8 cellular contexts compared by ENCODE assay signal in genomic region chr1:152440635-152441471, GRCh38. TPM values are rescaled to one million over a fixed set of nuclear protein-coding genes. Genes with fewer than 3 reads are reported as not detected.
DNase-seq lines count a peak whose midpoint lies in the region; TF ChIP-seq lines count a peak whose summit lies in the region.

No MANE protein-coding gene starts in this region.

- H2AFZ ChIP-seq in Loucy (ENCODE audit: low read length): peak overlapping the region; percentile 94

- H4K20me1 ChIP-seq in Loucy (ENCODE audit: insufficient read depth, low read length, poor library complexity, severe bottlenecking): no peaks in the 10 kb centered on the region

- no peaks in the 10 kb centered on the region for H3K36me3 ChIP-seq in H7 (replicated peaks; ENCODE audit: control insufficient read depth, insufficient read depth, low read length)
- H3K36me3 ChIP-seq in Loucy (ENCODE audit: insufficient read depth, low read length): no peaks in the 10 kb centered on the region
- H3K36me3 ChIP-seq in left ventricle myocardium inferior: no peaks in the 10 kb centered on the region

- H3K79me2 ChIP-seq in Loucy (ENCODE audit: insufficient read depth, low read length): no peaks in the 10 kb centered on the region

- H3K27ac ChIP-seq in left ventricle myocardium inferior (replicated peaks): no peak overlapping the region

- H3F3A ChIP-seq in Loucy (ENCODE audit: low read depth): no peaks in the 10 kb centered on the region

- H3K9me2 ChIP-seq in Loucy (replicated peaks; ENCODE audit: low read depth, low read length): no peaks in the 10 kb centered on the region

- no peaks in the 10 kb centered on the region for H3K36me3 Mint-ChIP-seq in activated naive CD8-positive, alpha-beta T cell treated with anti-CD3 and anti-CD28 coated beads for 36 hours

- no peak overlapping the region for H3K9ac ChIP-seq in Loucy (ENCODE audit: low read depth, low read length, poor library complexity, severe bottlenecking)

- TF ChIP-seq CTCF in Loucy (conservative IDR thresholded peaks at IDR 0.05; ENCODE audit: low read length): peak; percentile 87
- peak; percentile 87 for TF ChIP-seq CTCF in left ventricle myocardium inferior (IDR thresholded peaks at IDR 0.05; ENCODE audit: borderline replicate concordance)

- peaks cover 20% of the 10 kb centered on the region for H3K27me3 Mint-ChIP-seq in activated naive CD8-positive, alpha-beta T cell treated with anti-CD3 and anti-CD28 coated beads for 36 hours

- no peaks in the 10 kb centered on the region for H3K9me3 Mint-ChIP-seq in activated naive CD8-positive, alpha-beta T cell treated with anti-CD3 and anti-CD28 coated beads for 36 hours

- H3K9me3 ChIP-seq in Loucy (ENCODE audit: insufficient read depth, low read depth, low read length): no peaks in the 10 kb centered on the region
- no peaks in the 10 kb centered on the region for H3K9me3 ChIP-seq in left ventricle myocardium inferior (replicated peaks)

- H3K4me2 ChIP-seq in Loucy (ENCODE audit: low read depth, low read length, poor library complexity, severe bottlenecking): no peak overlapping the region

- DNase-seq in GM03348 (ENCODE audit: low spot score): peak; percentile 93
- DNase-seq in H7: peak; percentile 57
- peak; percentile 86 for DNase-seq in SKM-1 treated with dmso at 0.1 percent for 144 hours (lab: John Stamatoyannopoulos, UW; ENCODE audit: unreplicated experiment)
- DNase-seq in activated naive CD8-positive, alpha-beta T cell treated with anti-CD3 and anti-CD28 coated beads for 36 hours: peak; percentile 68
- peak; percentile 50 for DNase-seq in left ventricle myocardium inferior
- peak; percentile 20 for DNase-seq in skeletal muscle cell (ENCODE audit: low read depth)
- DNase-seq in NCI-H2227 treated with DMSO at 0.1 percent for 48 hours (lab: John Stamatoyannopoulos, UW): no peak

- no peak overlapping the region for H3K4me3 Mint-ChIP-seq in activated naive CD8-positive, alpha-beta T cell treated with anti-CD3 and anti-CD28 coated beads for 36 hours

- intact Hi-C loops in left ventricle myocardium inferior (cut with micrococcal nuclease): loop anchor here (5.0 kb wide), 1 partner anchor 249 kb away; no protein-coding TSS in a partner anchor

- no peak overlapping the region for H3K4me3 ChIP-seq in H7 (ENCODE audit: insufficient read depth, low read depth, low read length)
- no peak overlapping the region for H3K4me3 ChIP-seq in Loucy (ENCODE audit: low read length, poor library complexity, severe bottlenecking)
- H3K4me3 ChIP-seq in left ventricle myocardium inferior: no peak overlapping the region
- no peak overlapping the region for H3K4me3 ChIP-seq in skeletal muscle cell (ENCODE audit: low read depth, low read length)

- H3K4me1 ChIP-seq in Loucy (ENCODE audit: insufficient read depth, low read length, poor library complexity, severe bottlenecking) (no peaks in the 10 kb centered on the region), left ventricle myocardium inferior (peaks cover 26% of the 10 kb centered on the region)

- H3K4me1 Mint-ChIP-seq in activated naive CD8-positive, alpha-beta T cell treated with anti-CD3 and anti-CD28 coated beads for 36 hours: peaks cover 4% of the 10 kb centered on the region

- H3K27ac Mint-ChIP-seq in activated naive CD8-positive, alpha-beta T cell treated with anti-CD3 and anti-CD28 coated beads for 36 hours: no peak overlapping the region

- no peaks in the 10 kb centered on the region for H3K27me3 ChIP-seq in H7 (ENCODE audit: control insufficient read depth, insufficient read depth, low read length)
- H3K27me3 ChIP-seq in Loucy (ENCODE audit: insufficient read depth, low read length, poor library complexity, severe bottlenecking): no peaks in the 10 kb centered on the region
- H3K27me3 ChIP-seq in left ventricle myocardium inferior (ENCODE audit: low read depth): peaks cover 34% of the 10 kb centered on the region

RNA-seq across cellular contexts. Expression of gene CRNN, which starts 26.8 kb away (rescaled TPM):
- not detected in 2 replicates for total RNA-seq in H7 (2014; rRNA removed; shearing (Covaris generic))
- not detected for total RNA-seq in activated naive CD8-positive, alpha-beta T cell treated with anti-CD3 and anti-CD28 coated beads for 36 hours
- not detected for total RNA-seq in left ventricle myocardium inferior
